8 cellular contexts compared by ENCODE assay signal in the genomic region with DNA sequence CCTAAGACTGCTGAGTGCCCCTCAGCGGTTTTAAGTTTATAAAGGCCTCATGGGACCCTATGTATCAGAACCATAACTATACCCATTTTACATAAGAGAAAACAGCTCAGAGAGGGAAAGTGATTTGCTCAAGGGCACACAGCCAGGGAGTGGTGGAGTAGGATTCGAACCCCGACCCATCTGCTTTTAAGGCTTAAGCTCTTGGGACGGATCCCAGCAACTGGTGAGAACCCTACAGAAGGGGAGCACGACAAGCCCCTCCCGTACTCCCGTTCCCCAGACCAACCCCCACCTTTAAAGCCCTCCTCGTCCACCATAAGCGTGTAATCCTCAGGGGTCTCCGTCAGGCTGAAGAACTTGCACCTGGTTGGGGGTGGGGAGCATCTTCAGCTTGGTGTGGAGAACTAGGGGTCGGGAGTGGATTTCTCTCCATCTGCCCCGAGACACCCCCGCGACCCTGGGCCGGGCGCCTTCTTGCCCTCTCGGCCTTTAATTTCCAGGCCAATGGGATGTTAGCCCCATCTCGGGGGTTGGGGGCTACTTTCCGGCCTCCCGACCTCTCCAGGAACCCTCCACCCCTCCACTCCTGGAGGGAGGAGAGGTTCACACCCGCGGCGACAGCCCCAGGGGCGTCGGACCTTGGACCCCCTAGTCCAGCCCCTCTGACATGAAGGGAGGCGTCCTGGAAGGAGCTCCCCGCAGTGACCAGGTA. TPM values are rescaled to one million over a fixed set of nuclear protein-coding genes. Genes with fewer than 3 reads are reported as not detected.
DNase-seq lines count a peak whose midpoint lies in the region; ATAC-seq and TF ChIP-seq lines count a peak whose summit lies in the region.

No MANE protein-coding gene starts in this region.

- H3K79me2 ChIP-seq in DOHH2 (ENCODE audit: control insufficient read depth, low read length) (no peaks in the 10 kb centered on the region), trophoblast cell (ENCODE audit: control insufficient read depth, insufficient read depth, low read length, poor library complexity) (peaks cover 6% of the 10 kb centered on the region)

- peak overlapping the region; percentile 51 for H2BK12ac ChIP-seq in trophoblast cell (ENCODE audit: low read length)

- H3K4me1 ChIP-seq in DOHH2 (ENCODE audit: control insufficient read depth, low read length): peaks cover 34% of the 10 kb centered on the region
- peaks cover 23% of the 10 kb centered on the region for H3K4me1 ChIP-seq in SJCRH30
- peaks cover 41 to 52% (median 50%) of the 10 kb centered on the region in 4 donors for H3K4me1 ChIP-seq in esophagus muscularis mucosa
- peaks cover 24 to 27% of the 10 kb centered on the region in 2 experiments for H3K4me1 ChIP-seq in trophoblast cell (ENCODE audit: control insufficient read depth in 1 of 2, insufficient read depth in 2 of 2, low read length in 2 of 2)

- no peak for ATAC-seq in GM19324 (IDR thresholded peaks at IDR 0.05; ENCODE audit: low FRiP score, unreplicated experiment)
- ATAC-seq in HG02840 (IDR thresholded peaks at IDR 0.05; ENCODE audit: low FRiP score, unreplicated experiment): no peak

- H2AK5ac ChIP-seq in trophoblast cell (ENCODE audit: low read length): peak overlapping the region; percentile 5

- H3K18ac ChIP-seq in trophoblast cell (ENCODE audit: low read length): peak overlapping the region; percentile 31

- H3K27ac ChIP-seq in DOHH2 (ENCODE audit: low read depth, low read length): no peak overlapping the region
- H3K27ac ChIP-seq in SJCRH30: no peak overlapping the region
- H3K27ac ChIP-seq in esophagus muscularis mucosa (replicated peaks in 1 of 4): peak overlapping the region; percentile 94 to 99 (median 98)
- peak overlapping the region; percentile 77 for H3K27ac ChIP-seq in trophoblast cell (ENCODE audit: low read depth, low read length)

- peak overlapping the region; percentile 81 for H2BK5ac ChIP-seq in trophoblast cell (ENCODE audit: low read depth, low read length, poor library complexity)

- H2BK120ac ChIP-seq in trophoblast cell (ENCODE audit: insufficient read depth, low read length, poor library complexity): peak overlapping the region; percentile 72

- no peaks in the 10 kb centered on the region for H3K36me3 ChIP-seq in DOHH2 (ENCODE audit: control insufficient read depth, low read length)
- no peaks in the 10 kb centered on the region for H3K36me3 ChIP-seq in SJCRH30
- peaks cover 21 to 54% (median 46%) of the 10 kb centered on the region in 4 donors for H3K36me3 ChIP-seq in esophagus muscularis mucosa
- peaks cover 51 to 55% of the 10 kb centered on the region in 2 experiments for H3K36me3 ChIP-seq in trophoblast cell (ENCODE audit: control insufficient read depth in 1 of 2, insufficient read depth in 2 of 2, low read length in 2 of 2)

- H3K14ac ChIP-seq in trophoblast cell (ENCODE audit: low read length): peak overlapping the region; percentile 87

- H3K4me2 ChIP-seq in DOHH2 (ENCODE audit: low read length): peak overlapping the region; percentile 83
- peak overlapping the region; percentile 81 for H3K4me2 ChIP-seq in trophoblast cell (ENCODE audit: low read length)

- no peaks in the 10 kb centered on the region for H3K9me3 ChIP-seq in DOHH2 (ENCODE audit: control insufficient read depth, insufficient read depth, low read length)
- no peaks in the 10 kb centered on the region for H3K9me3 ChIP-seq in SJCRH30 (replicated peaks)
- no peaks in the 10 kb centered on the region for H3K9me3 ChIP-seq in esophagus muscularis mucosa
- H3K9me3 ChIP-seq in trophoblast cell (ENCODE audit: insufficient read depth, low read depth, low read length): peaks cover 3% of the 10 kb centered on the region

- TF ChIP-seq CTCF in DOHH2 (IDR thresholded peaks at IDR 0.05; ENCODE audit: low read depth, low read length, poor library complexity, severe bottlenecking) (no peak), esophagus muscularis mucosa (IDR thresholded peaks at IDR 0.05) (no peak)

- H3K4ac ChIP-seq in trophoblast cell (ENCODE audit: low read depth, low read length): peak overlapping the region; percentile 58

- H3K23ac ChIP-seq in trophoblast cell (ENCODE audit: low read length): no peak overlapping the region

- peak overlapping the region; percentile 76 for H3K4me3 ChIP-seq in DOHH2 (ENCODE audit: low read length)
- H3K4me3 ChIP-seq in SJCRH30: peak overlapping the region; percentile 67
- peak overlapping the region; percentile 76 to 99 (median 92) for H3K4me3 ChIP-seq in esophagus muscularis mucosa
- peak overlapping the region; percentile 84 for H3K4me3 ChIP-seq in trophoblast cell (ENCODE audit: low read depth, low read length)

- H4K8ac ChIP-seq in trophoblast cell (ENCODE audit: low read depth, low read length): peak overlapping the region; percentile 20

- WGBS in esophagus muscularis mucosa: 24% methylated on average over 18 of the region's 27 CpGs
- WGBS in trophoblast cell (ENCODE audit: extremely low coverage, insufficient coverage, insufficient read length): no CpG with 5 or more reads among the region's 27 CpGs

- peak overlapping the region; percentile 5 for H2AFZ ChIP-seq in trophoblast cell (ENCODE audit: insufficient read depth, low read length, poor library complexity)

- TF ChIP-seq EP300 in esophagus muscularis mucosa (IDR thresholded peaks at IDR 0.05): no peak

- H3K27me3 ChIP-seq in DOHH2 (ENCODE audit: control insufficient read depth, low read length) (no peaks in the 10 kb centered on the region), SJCRH30 (no peaks in the 10 kb centered on the region), esophagus muscularis mucosa (no peaks in the 10 kb centered on the region), trophoblast cell (ENCODE audit: insufficient read depth, low read length) (no peaks in the 10 kb centered on the region)

- H3K9ac ChIP-seq in trophoblast cell (ENCODE audit: low read length): peak overlapping the region; percentile 70

- peaks cover 10% of the 10 kb centered on the region for H3K79me1 ChIP-seq in trophoblast cell (ENCODE audit: low read length)

- H3K9me2 ChIP-seq in DOHH2 (replicated peaks; ENCODE audit: control insufficient read depth, low read length): no peaks in the 10 kb centered on the region

- peaks cover 3% of the 10 kb centered on the region; the same call in 1 of the 2 replicates for H4K20me1 ChIP-seq in DOHH2 (ENCODE audit: control insufficient read depth, insufficient read depth, low read depth, low read length)

- H4K12ac ChIP-seq in trophoblast cell (ENCODE audit: low read depth, low read length): peak overlapping the region; percentile 43

- peaks cover 8% of the 10 kb centered on the region; the same call in 1 of the 2 replicates for H3F3A ChIP-seq in DOHH2 (ENCODE audit: control insufficient read depth, insufficient read depth)

- DNase-seq in SJCRH30 (peak in 1 of 2 experiments; percentile 26), esophagus muscularis mucosa (ENCODE audit: extremely low spot score) (no peak), trophoblast cell (no peak), cerebellum (ENCODE audit: low spot score) (no peak), SKM-1 treated with dmso at 0.1 percent for 144 hours (lab: John Stamatoyannopoulos, UW; ENCODE audit: unreplicated experiment) (no peak)

- TF ChIP-seq POLR2A in esophagus muscularis mucosa (IDR thresholded peaks at IDR 0.05; ENCODE audit: low read depth): no peak

- intact Hi-C loops in esophagus muscularis mucosa (cut with DNase I): loop anchor here (1.0 to 2.0 kb wide), 2 partner anchors 38 to 98 kb away; partner anchors contain the start of gene TBC1D10A

- peak overlapping the region; percentile 77 for H4K91ac ChIP-seq in trophoblast cell (ENCODE audit: low read depth, low read length)

RNA-seq across cellular contexts. Expression of gene CASTOR1, which starts 0.7 kb away (rescaled TPM):
- 1.2 and 2.1 TPM in 2 replicates for total RNA-seq in SJCRH30 (2014; rRNA removed; shearing (Covaris generic))
- total RNA-seq in esophagus muscularis mucosa (10 to 100 TPM; 16.5 to 19.4 (median 17.8) TPM), cerebellum (4.9 TPM)
- 41.1 and 44.2 TPM in 2 replicates for polyA plus RNA-seq in trophoblast cell (2013)

RNA-seq across cellular contexts. Expression of gene OSM, which starts 21.9 kb away (rescaled TPM):
- total RNA-seq in SJCRH30 (2014; rRNA removed; shearing (Covaris generic)): not detected in 2 replicates
- total RNA-seq in esophagus muscularis mucosa (1 to 10 TPM in 1 of 4 donors, under 1 TPM in 1, not detected in 2; 0.57 to 8.3 TPM), cerebellum (0.27 TPM)
- 0.19 and 0.25 TPM in 2 replicates for polyA plus RNA-seq in trophoblast cell (2013)

RNA-seq across cellular contexts. Expression of gene TBC1D10A, which starts 38.2 kb away (rescaled TPM):
- 4.8 and 5.8 TPM in 2 replicates for total RNA-seq in SJCRH30 (2014; rRNA removed; shearing (Covaris generic))
- total RNA-seq in esophagus muscularis mucosa (10 to 100 TPM; 29.5 to 40.3 (median 38.0) TPM), cerebellum (6.4 TPM)
- polyA plus RNA-seq in trophoblast cell (2013): 43.9 and 46.1 TPM in 2 replicates

RNA-seq across cellular contexts. Expression of gene LIF, which starts 42.0 kb away (rescaled TPM):
- total RNA-seq in SJCRH30 (2014; rRNA removed; shearing (Covaris generic)): 1.1 and 1.7 TPM in 2 replicates
- total RNA-seq in esophagus muscularis mucosa (1 to 10 TPM in 2 of 4 donors, under 1 TPM in 2; 0.19 to 4.8 (median 1.6) TPM), cerebellum (0.09 TPM)
- 1.2 and 1.4 TPM in 2 replicates for polyA plus RNA-seq in trophoblast cell (2013)

Comparison
In these comparisons a context has a peak if more than half of its experiments do, and no peak if none do; other contexts are left out.
1. H3K27ac ChIP-seq: peak in esophagus muscularis mucosa (4 of 4) and trophoblast cell (single experiment); none in DOHH2 (single experiment) and SJCRH30 (single experiment).
2. Peak in every context shown above with its lines, with median percentiles within 50 percentile points of each other: H3K4me3 ChIP-seq.